Comparison of ENCODE assay signal across 21 cellular contexts in genomic region chr11:59923813-59924212, GRCh38. TPM values are rescaled to one million over a fixed set of nuclear protein-coding genes. Genes with fewer than 3 reads are reported as not detected.
"Had no signal": no experiment of that assay in that cellular context is flagged by ENCODE, and none has a peak within 500 bp of the region (broad histone marks: within the 10 kb centered on the region; RNA-seq: fewer than 3 reads in every experiment).

No MANE protein-coding gene starts in this region.

- H3K4me2 ChIP-seq: neural progenitor cell had no signal

- H3K4me3 Mint-ChIP-seq: activated T-helper 1 cell treated with anti-CD3 and anti-CD28 coated beads, Interleukin-12 subunit alpha, Interleukin-12 subunit beta, Interleukin-2, Interleukin-4 antibody, amounts not matched to agents 30 ng/mL and 10 ng/mL and 1 ng/mL, durations not matched to agents 14 hours and 24 hours and 36 hours; mesothelial cell of epicardium; neural progenitor cell; stimulated activated naive CD8-positive, alpha-beta T cell treated with anti-CD3 and anti-CD28 coated beads, Interleukin-15, Interleukin-2, amounts not matched to agents 100 ng/mL and 50 ng/mL, for 24 hours had no signal

- H3K36me3 ChIP-seq: esophagus squamous epithelium, heart right ventricle, neural progenitor cell, ovary had no signal

- H3K27me3 ChIP-seq: body of pancreas, esophagus squamous epithelium, heart right ventricle, neural progenitor cell, ovary, testis had no signal

- H3K4me1 Mint-ChIP-seq: mesothelial cell of epicardium, neural progenitor cell had no signal

- H3K27ac ChIP-seq: body of pancreas, esophagus squamous epithelium, heart right ventricle, neural progenitor cell, ovary, testis had no signal

- H3K4me3 ChIP-seq: body of pancreas, esophagus squamous epithelium, heart right ventricle, neural progenitor cell, ovary, testis had no signal

- H3K9ac ChIP-seq: neural progenitor cell had no signal

- H3K27me3 Mint-ChIP-seq: stimulated activated naive CD8-positive, alpha-beta T cell treated with anti-CD3 and anti-CD28 coated beads, Interleukin-15, Interleukin-2, amounts not matched to agents 100 ng/mL and 50 ng/mL, for 24 hours had no signal

- H3K27ac Mint-ChIP-seq: activated T-helper 1 cell treated with anti-CD3 and anti-CD28 coated beads, Interleukin-12 subunit alpha, Interleukin-12 subunit beta, Interleukin-2, Interleukin-4 antibody, amounts not matched to agents 30 ng/mL and 10 ng/mL and 1 ng/mL, durations not matched to agents 14 hours and 24 hours and 36 hours; mesothelial cell of epicardium; neural progenitor cell; stimulated activated naive CD8-positive, alpha-beta T cell treated with anti-CD3 and anti-CD28 coated beads, Interleukin-15, Interleukin-2, amounts not matched to agents 100 ng/mL and 50 ng/mL, for 24 hours had no signal

- DNase-seq: activated CD4-positive, alpha-beta T cell treated with anti-CD3 and anti-CD28 coated beads for 4 hours; activated naive CD4-positive, alpha-beta T cell; body of pancreas; central memory CD4-positive, alpha-beta T cell; esophagus squamous epithelium; heart right ventricle; ovary; stimulated activated CD4-positive, alpha-beta T cell treated with anti-CD3 and anti-CD28 coated beads, Interleukin-4, amount 100 ng/mL, for 1 hour; stimulated activated CD8-positive, alpha-beta memory T cell treated with anti-CD3 and anti-CD28 coated beads, Interleukin-4, amount 100 ng/mL, for 48 hours; testis had no signal

- H2AFZ ChIP-seq: neural progenitor cell had no signal

- H3K4me1 ChIP-seq: body of pancreas, esophagus squamous epithelium, heart right ventricle, neural progenitor cell, testis had no signal

- H3K36me3 Mint-ChIP-seq: mesothelial cell of epicardium, neural progenitor cell had no signal

- H3K9me3 ChIP-seq: testis had no signal

- ATAC-seq: body of pancreas, heart right ventricle had no signal

RNA-seq across cellular contexts. Expression of gene OOSP1, which starts 14.4 kb away (rescaled TPM):
- total RNA-seq: activated T-helper 1 cell treated with anti-CD3 and anti-CD28 coated beads, Interleukin-12 subunit alpha, Interleukin-12 subunit beta, Interleukin-2, Interleukin-4 antibody, amounts not matched to agents 30 ng/mL and 10 ng/mL and 1 ng/mL, durations not matched to agents 14 hours and 24 hours and 36 hours; body of pancreas; esophagus squamous epithelium; heart right ventricle; kidney epithelial cell; lower leg skin; mesothelial cell of epicardium; myocyte; ovary; T-helper 2 cell treated with Interferon-gamma antibody and Interleukin-4, amounts not matched to agents 100 ng/mL and 5 ng/mL, for 36 hours; ureter had no signal
- polyA plus RNA-seq: heart right ventricle, ovary had no signal

RNA-seq across cellular contexts. Expression of gene OOSP4A, which starts 40.0 kb away (rescaled TPM):
- total RNA-seq: activated T-helper 1 cell treated with anti-CD3 and anti-CD28 coated beads, Interleukin-12 subunit alpha, Interleukin-12 subunit beta, Interleukin-2, Interleukin-4 antibody, amounts not matched to agents 30 ng/mL and 10 ng/mL and 1 ng/mL, durations not matched to agents 14 hours and 24 hours and 36 hours; body of pancreas; dermis microvascular lymphatic vessel endothelial cell; frontal cortex; heart right ventricle; kidney epithelial cell; lower leg skin; mesothelial cell of epicardium; myocyte; ovary; T-helper 2 cell treated with Interferon-gamma antibody and Interleukin-4, amounts not matched to agents 100 ng/mL and 5 ng/mL, for 36 hours; testis; ureter had no signal
- polyA plus RNA-seq: heart right ventricle had no signal

RNA-seq across cellular contexts. Expression of gene OOSP3, which starts 45.2 kb away (rescaled TPM):
- total RNA-seq: activated T-helper 1 cell treated with anti-CD3 and anti-CD28 coated beads, Interleukin-12 subunit alpha, Interleukin-12 subunit beta, Interleukin-2, Interleukin-4 antibody, amounts not matched to agents 30 ng/mL and 10 ng/mL and 1 ng/mL, durations not matched to agents 14 hours and 24 hours and 36 hours; body of pancreas; esophagus squamous epithelium; frontal cortex; heart right ventricle; kidney epithelial cell; lower leg skin; mesothelial cell of epicardium; myocyte; ovary; T-helper 2 cell treated with Interferon-gamma antibody and Interleukin-4, amounts not matched to agents 100 ng/mL and 5 ng/mL, for 36 hours; testis; ureter had no signal
- polyA plus RNA-seq: heart right ventricle, ovary had no signal

RNA-seq across cellular contexts. Expression of gene TCN1, which starts 57.5 kb away (rescaled TPM):
- total RNA-seq: activated T-helper 1 cell treated with anti-CD3 and anti-CD28 coated beads, Interleukin-12 subunit alpha, Interleukin-12 subunit beta, Interleukin-2, Interleukin-4 antibody, amounts not matched to agents 30 ng/mL and 10 ng/mL and 1 ng/mL, durations not matched to agents 14 hours and 24 hours and 36 hours; dermis microvascular lymphatic vessel endothelial cell; frontal cortex; mesothelial cell of epicardium; myocyte; T-helper 2 cell treated with Interferon-gamma antibody and Interleukin-4, amounts not matched to agents 100 ng/mL and 5 ng/mL, for 36 hours had no signal
- polyA plus RNA-seq: ovary had no signal
